ENCODE assay signal across 11 cellular contexts in the genomic region with DNA sequence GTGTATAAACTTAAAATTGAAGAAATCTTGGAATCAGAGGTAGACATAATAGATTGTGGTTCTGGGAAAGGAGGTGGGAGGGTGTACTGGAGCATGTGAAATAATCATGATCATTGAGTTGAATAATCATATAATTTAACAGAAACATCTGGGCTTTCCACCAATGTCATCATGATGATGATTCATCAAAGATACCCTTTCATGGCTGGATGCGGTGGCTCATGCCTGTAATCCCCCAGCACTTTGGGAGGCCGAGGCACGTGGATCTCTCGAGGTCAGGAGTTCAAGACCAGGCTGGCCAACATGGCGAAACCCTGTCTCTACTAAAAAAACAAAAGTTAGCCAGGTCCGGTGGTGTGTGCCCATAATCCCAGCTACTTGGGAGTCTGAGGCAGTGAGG. TPM values are rescaled to one million over a fixed set of nuclear protein-coding genes. Genes with fewer than 3 reads are reported as not detected.
DNase-seq lines count a peak whose midpoint lies in the region; ATAC-seq and TF ChIP-seq lines count a peak whose summit lies in the region.
"Had no signal": no experiment of that assay in that cellular context is flagged by ENCODE, and none has a peak within 500 bp of the region (broad histone marks: within the 10 kb centered on the region; RNA-seq: fewer than 3 reads in every experiment).

No MANE protein-coding gene starts in this region.

- peak overlapping the region; percentile 58 for H3K27ac Mint-ChIP-seq in memory B cell
- H3K27ac Mint-ChIP-seq in activated CD4-positive, alpha-beta memory T cell treated with anti-CD3 and anti-CD28 coated beads, Interleukin-2, amount 10 ng/mL, durations not matched to agents 7 days and 5 days = no peak overlapping the region

- H3K27ac ChIP-seq in OCI-LY3 (ENCODE audit: low read length) (peak overlapping the region; percentile 95), WERI-Rb-1 (no peak overlapping the region)

- no peaks in the 10 kb centered on the region for H3K9me3 ChIP-seq in OCI-LY3 (ENCODE audit: insufficient read depth, low read length)
- no peaks in the 10 kb centered on the region for H3K9me3 ChIP-seq in WERI-Rb-1 (ENCODE audit: severe bottlenecking)

- ATAC-seq in GM18498 (IDR thresholded peaks at IDR 0.05; ENCODE audit: unreplicated experiment) (peak; percentile 8), GM21737 (IDR thresholded peaks at IDR 0.05; ENCODE audit: unreplicated experiment) (peak; percentile 16), memory B cell (ENCODE audit: low read depth) (no peak)
- ATAC-seq: left lobe of liver had no signal

- no peaks in the 10 kb centered on the region for H3K9me3 Mint-ChIP-seq in memory B cell
- H3K9me3 Mint-ChIP-seq in activated CD4-positive, alpha-beta memory T cell treated with anti-CD3 and anti-CD28 coated beads, Interleukin-2, amount 10 ng/mL, durations not matched to agents 7 days and 5 days = no peaks in the 10 kb centered on the region

- DNase-seq in memory B cell (ENCODE audit: low spot score in 2 of 2) (no peak), DMS79 (lab: John Stamatoyannopoulos, UW) (no peak), EL (no peak), WERI-Rb-1 (no peak)
- DNase-seq in activated CD4-positive, alpha-beta memory T cell treated with anti-CD3 and anti-CD28 coated beads, Interleukin-2, amount 10 ng/mL, durations not matched to agents 7 days and 5 days = no peak
- DNase-seq: amygdala, COR-L47 had no signal

- POLR2A ChIA-PET in activated CD4-positive, alpha-beta memory T cell treated with anti-CD3 and anti-CD28 coated beads, Interleukin-2, amount 10 ng/mL, durations not matched to agents 7 days and 5 days (lab: Charles Lee) = interaction anchor here (0.7 to 1.2 kb wide), 2 partner anchors 11 to 19 kb away, joined by 3 read pairs; no protein-coding TSS in a partner anchor

- peak overlapping the region; percentile 86 for H3K4me2 ChIP-seq in OCI-LY3 (ENCODE audit: low read length)

- peaks cover 45% of the 10 kb centered on the region for H3K4me1 Mint-ChIP-seq in memory B cell
- H3K4me1 Mint-ChIP-seq in activated CD4-positive, alpha-beta memory T cell treated with anti-CD3 and anti-CD28 coated beads, Interleukin-2, amount 10 ng/mL, durations not matched to agents 7 days and 5 days = peaks cover 8% of the 10 kb centered on the region

- H3K27me3 ChIP-seq in OCI-LY3 (ENCODE audit: low read depth, low read length) = no peaks in the 10 kb centered on the region
- H3K27me3 ChIP-seq in WERI-Rb-1 (ENCODE audit: insufficient read depth, low read depth, severe bottlenecking) = no peaks in the 10 kb centered on the region

- TF ChIP-seq CTCF in OCI-LY3 (IDR thresholded peaks at IDR 0.05; ENCODE audit: low read depth, low read length) (no peak), WERI-Rb-1 (IDR thresholded peaks at IDR 0.05; ENCODE audit: low read depth, low read length) (no peak)

- peak overlapping the region; percentile 53 for H3K4me3 Mint-ChIP-seq in memory B cell
- H3K4me3 Mint-ChIP-seq in activated CD4-positive, alpha-beta memory T cell treated with anti-CD3 and anti-CD28 coated beads, Interleukin-2, amount 10 ng/mL, durations not matched to agents 7 days and 5 days = no peak overlapping the region

- no peaks in the 10 kb centered on the region for H3K36me3 ChIP-seq in OCI-LY3 (replicated peaks; ENCODE audit: low read depth, low read length)
- no peaks in the 10 kb centered on the region for H3K36me3 ChIP-seq in WERI-Rb-1

- H4K20me1 ChIP-seq in OCI-LY3 (ENCODE audit: insufficient read depth, low read length) = no peaks in the 10 kb centered on the region

- H3K9ac ChIP-seq in OCI-LY3 (ENCODE audit: low read length) = peak overlapping the region; percentile 70

- CTCF ChIA-PET in activated CD4-positive, alpha-beta memory T cell treated with anti-CD3 and anti-CD28 coated beads, Interleukin-2, amount 10 ng/mL, durations not matched to agents 7 days and 5 days (lab: Charles Lee) = no interaction called here

- H3K36me3 Mint-ChIP-seq in memory B cell = no peaks in the 10 kb centered on the region
- H3K36me3 Mint-ChIP-seq in activated CD4-positive, alpha-beta memory T cell treated with anti-CD3 and anti-CD28 coated beads, Interleukin-2, amount 10 ng/mL, durations not matched to agents 7 days and 5 days (ENCODE audit: low read depth) = no peaks in the 10 kb centered on the region

- H3K4me3 ChIP-seq in OCI-LY3 (ENCODE audit: low read length) (peak overlapping the region; percentile 64), WERI-Rb-1 (ENCODE audit: low read depth, low read length) (no peak overlapping the region)

- H3K4me1 ChIP-seq in OCI-LY3 (ENCODE audit: low read length) = peaks cover 67% of the 10 kb centered on the region

- no peaks in the 10 kb centered on the region for H3K27me3 Mint-ChIP-seq in memory B cell
- no peaks in the 10 kb centered on the region for H3K27me3 Mint-ChIP-seq in activated CD4-positive, alpha-beta memory T cell treated with anti-CD3 and anti-CD28 coated beads, Interleukin-2, amount 10 ng/mL, durations not matched to agents 7 days and 5 days

- no peak overlapping the region for H2AFZ ChIP-seq in OCI-LY3 (ENCODE audit: low read depth, low read length)

- peaks cover 68% of the 10 kb centered on the region for H3K79me2 ChIP-seq in OCI-LY3 (ENCODE audit: low read length)

RNA-seq across cellular contexts. Expression of gene RUFY3, which starts 6.7 kb away (rescaled TPM):
- 1 to 10 TPM; 9.1 to 9.7 TPM for total RNA-seq in activated CD4-positive, alpha-beta memory T cell treated with anti-CD3 and anti-CD28 coated beads, Interleukin-2, amount 10 ng/mL, durations not matched to agents 7 days and 5 days

RNA-seq across cellular contexts. Expression of gene UTP3, which starts 26.8 kb away (rescaled TPM):
- 10 to 100 TPM; 28.7 to 28.9 TPM for total RNA-seq in activated CD4-positive, alpha-beta memory T cell treated with anti-CD3 and anti-CD28 coated beads, Interleukin-2, amount 10 ng/mL, durations not matched to agents 7 days and 5 days

RNA-seq across cellular contexts. Expression of gene JCHAIN, which starts 48.8 kb away (rescaled TPM):
- under 1 TPM in 1 of 2 experiments, not detected in 1; 0.35 TPM for total RNA-seq in activated CD4-positive, alpha-beta memory T cell treated with anti-CD3 and anti-CD28 coated beads, Interleukin-2, amount 10 ng/mL, durations not matched to agents 7 days and 5 days
